1 cellular context compared by ENCODE assay signal in the genomic region with DNA sequence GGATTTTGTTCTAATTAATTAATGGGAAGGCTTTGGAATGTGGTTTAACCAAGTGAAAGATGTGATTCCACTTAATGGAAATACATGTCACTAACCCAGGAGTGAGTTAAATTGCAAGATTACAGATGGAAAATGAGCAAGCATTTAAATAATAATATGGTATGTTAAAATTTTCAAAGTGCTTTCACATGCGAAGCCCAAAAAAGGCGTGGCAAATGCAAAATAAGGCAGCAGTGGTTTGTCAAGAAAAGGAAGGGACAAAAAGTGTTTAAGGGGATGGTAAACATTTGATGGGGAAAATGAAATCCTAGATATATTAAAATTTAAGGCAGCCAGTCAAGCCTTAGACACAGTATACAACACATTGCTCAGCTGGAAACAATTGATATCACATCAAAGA.
TF ChIP-seq lines count a peak whose summit lies in the region.

No MANE protein-coding gene starts in this region.

TF ChIP-seq in H1, 55 proteins besides CTCF, POLR2A, EP300 and RAD21:
- TF ChIP-seq, protein P1, sequence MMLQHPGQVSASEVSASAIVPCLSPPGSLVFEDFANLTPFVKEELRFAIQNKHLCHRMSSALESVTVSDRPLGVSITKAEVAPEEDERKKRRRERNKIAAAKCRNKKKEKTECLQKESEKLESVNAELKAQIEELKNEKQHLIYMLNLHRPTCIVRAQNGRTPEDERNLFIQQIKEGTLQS (IDR thresholded peaks at IDR 0.05; ENCODE audit: insufficient read depth, low read depth, low read length): no peak
- TF ChIP-seq PHF8 (conservative IDR thresholded peaks at IDR 0.05; ENCODE audit: low read depth, low read length): no peak
- TF ChIP-seq TAF1 (IDR thresholded peaks at IDR 0.05; ENCODE audit: low read depth, low read length): no peak
- TF ChIP-seq SIX5 (IDR thresholded peaks at IDR 0.05; ENCODE audit: low read depth, low read length): no peak
- no peak for TF ChIP-seq BRCA1 (IDR thresholded peaks at IDR 0.05; ENCODE audit: low read depth, low read length)
- TF ChIP-seq, protein P2, sequence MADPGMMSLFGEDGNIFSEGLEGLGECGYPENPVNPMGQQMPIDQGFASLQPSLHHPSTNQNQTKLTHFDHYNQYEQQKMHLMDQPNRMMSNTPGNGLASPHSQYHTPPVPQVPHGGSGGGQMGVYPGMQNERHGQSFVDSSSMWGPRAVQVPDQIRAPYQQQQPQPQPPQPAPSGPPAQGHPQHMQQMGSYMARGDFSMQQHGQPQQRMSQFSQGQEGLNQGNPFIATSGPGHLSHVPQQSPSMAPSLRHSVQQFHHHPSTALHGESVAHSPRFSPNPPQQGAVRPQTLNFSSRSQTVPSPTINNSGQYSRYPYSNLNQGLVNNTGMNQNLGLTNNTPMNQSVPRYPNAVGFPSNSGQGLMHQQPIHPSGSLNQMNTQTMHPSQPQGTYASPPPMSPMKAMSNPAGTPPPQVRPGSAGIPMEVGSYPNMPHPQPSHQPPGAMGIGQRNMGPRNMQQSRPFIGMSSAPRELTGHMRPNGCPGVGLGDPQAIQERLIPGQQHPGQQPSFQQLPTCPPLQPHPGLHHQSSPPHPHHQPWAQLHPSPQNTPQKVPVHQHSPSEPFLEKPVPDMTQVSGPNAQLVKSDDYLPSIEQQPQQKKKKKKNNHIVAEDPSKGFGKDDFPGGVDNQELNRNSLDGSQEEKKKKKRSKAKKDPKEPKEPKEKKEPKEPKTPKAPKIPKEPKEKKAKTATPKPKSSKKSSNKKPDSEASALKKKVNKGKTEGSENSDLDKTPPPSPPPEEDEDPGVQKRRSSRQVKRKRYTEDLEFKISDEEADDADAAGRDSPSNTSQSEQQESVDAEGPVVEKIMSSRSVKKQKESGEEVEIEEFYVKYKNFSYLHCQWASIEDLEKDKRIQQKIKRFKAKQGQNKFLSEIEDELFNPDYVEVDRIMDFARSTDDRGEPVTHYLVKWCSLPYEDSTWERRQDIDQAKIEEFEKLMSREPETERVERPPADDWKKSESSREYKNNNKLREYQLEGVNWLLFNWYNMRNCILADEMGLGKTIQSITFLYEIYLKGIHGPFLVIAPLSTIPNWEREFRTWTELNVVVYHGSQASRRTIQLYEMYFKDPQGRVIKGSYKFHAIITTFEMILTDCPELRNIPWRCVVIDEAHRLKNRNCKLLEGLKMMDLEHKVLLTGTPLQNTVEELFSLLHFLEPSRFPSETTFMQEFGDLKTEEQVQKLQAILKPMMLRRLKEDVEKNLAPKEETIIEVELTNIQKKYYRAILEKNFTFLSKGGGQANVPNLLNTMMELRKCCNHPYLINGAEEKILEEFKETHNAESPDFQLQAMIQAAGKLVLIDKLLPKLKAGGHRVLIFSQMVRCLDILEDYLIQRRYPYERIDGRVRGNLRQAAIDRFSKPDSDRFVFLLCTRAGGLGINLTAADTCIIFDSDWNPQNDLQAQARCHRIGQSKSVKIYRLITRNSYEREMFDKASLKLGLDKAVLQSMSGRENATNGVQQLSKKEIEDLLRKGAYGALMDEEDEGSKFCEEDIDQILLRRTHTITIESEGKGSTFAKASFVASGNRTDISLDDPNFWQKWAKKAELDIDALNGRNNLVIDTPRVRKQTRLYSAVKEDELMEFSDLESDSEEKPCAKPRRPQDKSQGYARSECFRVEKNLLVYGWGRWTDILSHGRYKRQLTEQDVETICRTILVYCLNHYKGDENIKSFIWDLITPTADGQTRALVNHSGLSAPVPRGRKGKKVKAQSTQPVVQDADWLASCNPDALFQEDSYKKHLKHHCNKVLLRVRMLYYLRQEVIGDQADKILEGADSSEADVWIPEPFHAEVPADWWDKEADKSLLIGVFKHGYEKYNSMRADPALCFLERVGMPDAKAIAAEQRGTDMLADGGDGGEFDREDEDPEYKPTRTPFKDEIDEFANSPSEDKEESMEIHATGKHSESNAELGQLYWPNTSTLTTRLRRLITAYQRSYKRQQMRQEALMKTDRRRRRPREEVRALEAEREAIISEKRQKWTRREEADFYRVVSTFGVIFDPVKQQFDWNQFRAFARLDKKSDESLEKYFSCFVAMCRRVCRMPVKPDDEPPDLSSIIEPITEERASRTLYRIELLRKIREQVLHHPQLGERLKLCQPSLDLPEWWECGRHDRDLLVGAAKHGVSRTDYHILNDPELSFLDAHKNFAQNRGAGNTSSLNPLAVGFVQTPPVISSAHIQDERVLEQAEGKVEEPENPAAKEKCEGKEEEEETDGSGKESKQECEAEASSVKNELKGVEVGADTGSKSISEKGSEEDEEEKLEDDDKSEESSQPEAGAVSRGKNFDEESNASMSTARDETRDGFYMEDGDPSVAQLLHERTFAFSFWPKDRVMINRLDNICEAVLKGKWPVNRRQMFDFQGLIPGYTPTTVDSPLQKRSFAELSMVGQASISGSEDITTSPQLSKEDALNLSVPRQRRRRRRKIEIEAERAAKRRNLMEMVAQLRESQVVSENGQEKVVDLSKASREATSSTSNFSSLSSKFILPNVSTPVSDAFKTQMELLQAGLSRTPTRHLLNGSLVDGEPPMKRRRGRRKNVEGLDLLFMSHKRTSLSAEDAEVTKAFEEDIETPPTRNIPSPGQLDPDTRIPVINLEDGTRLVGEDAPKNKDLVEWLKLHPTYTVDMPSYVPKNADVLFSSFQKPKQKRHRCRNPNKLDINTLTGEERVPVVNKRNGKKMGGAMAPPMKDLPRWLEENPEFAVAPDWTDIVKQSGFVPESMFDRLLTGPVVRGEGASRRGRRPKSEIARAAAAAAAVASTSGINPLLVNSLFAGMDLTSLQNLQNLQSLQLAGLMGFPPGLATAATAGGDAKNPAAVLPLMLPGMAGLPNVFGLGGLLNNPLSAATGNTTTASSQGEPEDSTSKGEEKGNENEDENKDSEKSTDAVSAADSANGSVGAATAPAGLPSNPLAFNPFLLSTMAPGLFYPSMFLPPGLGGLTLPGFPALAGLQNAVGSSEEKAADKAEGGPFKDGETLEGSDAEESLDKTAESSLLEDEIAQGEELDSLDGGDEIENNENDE (IDR thresholded peaks at IDR 0.05; ENCODE audit: insufficient replicate concordance, low read length): no peak
